2 cellular contexts compared by ENCODE assay signal in genomic region chr13:60174113-60174512, GRCh38.
TF ChIP-seq lines count a peak whose summit lies in the region.

No MANE protein-coding gene starts in this region.

TF ChIP-seq in GM23338, 12 proteins besides CTCF, POLR2A, EP300 and RAD21 (continued from another document):
- TF ChIP-seq ZNF462 (CRISPR knock-in tag; IDR thresholded peaks at IDR 0.05) (no peak), POLR2AphosphoS5 (IDR thresholded peaks at IDR 0.05; ENCODE audit: low read depth) (no peak), ZNF114 (CRISPR knock-in tag; IDR thresholded peaks at IDR 0.05) (no peak), EZH2phosphoT487 (IDR thresholded peaks at IDR 0.05; ENCODE audit: unreplicated experiment) (no peak), NANOG (IDR thresholded peaks at IDR 0.05; ENCODE audit: borderline replicate concordance) (no peak), JUNB (IDR thresholded peaks at IDR 0.05; ENCODE audit: unreplicated experiment) (no peak), STAT1 (IDR thresholded peaks at IDR 0.05; ENCODE audit: unreplicated experiment) (no peak), CREB1 (CRISPR knock-in tag; IDR thresholded peaks at IDR 0.05; ENCODE audit: low read depth) (no peak)

TF ChIP-seq in WTC11, 78 proteins besides CTCF, POLR2A, EP300 and RAD21 (continued from another document):
- TF ChIP-seq STAT6 (CRISPR knock-in tag; conservative IDR thresholded peaks at IDR 0.05; ENCODE audit: low read depth) (no peak), ZBTB43 (CRISPR knock-in tag; IDR thresholded peaks at IDR 0.05) (no peak)
